Comparison of ENCODE assay signal across 1 cellular context in the genomic region with DNA sequence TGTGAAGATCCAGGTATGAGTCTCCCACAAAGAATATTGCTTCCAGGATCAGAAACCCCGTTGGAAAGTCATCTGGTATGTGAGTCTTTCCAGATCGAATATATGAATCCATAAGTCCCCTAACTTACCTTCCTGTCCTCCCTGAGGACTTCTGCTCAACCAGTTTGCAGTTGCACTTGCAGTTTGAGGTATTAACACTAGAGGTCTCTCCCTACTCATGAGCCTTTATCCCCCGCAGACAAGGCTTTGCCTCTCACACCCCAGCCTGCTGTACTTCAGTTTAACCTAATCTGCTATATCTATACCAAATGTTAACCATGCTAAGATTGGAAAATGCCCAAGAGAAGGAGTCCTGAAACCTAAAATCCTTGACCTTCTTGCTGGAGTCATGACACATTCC.
TF ChIP-seq lines count a peak whose summit lies in the region.

No MANE protein-coding gene starts in this region.

TF ChIP-seq in H1, 55 proteins besides CTCF, POLR2A, EP300 and RAD21 (continued from another document):
- TF ChIP-seq CHD7 (IDR thresholded peaks at IDR 0.05; ENCODE audit: insufficient replicate concordance, low read length) (no peak), SUZ12 (IDR thresholded peaks at IDR 0.05; ENCODE audit: low read length) (no peak), SIN3A (conservative IDR thresholded peaks at IDR 0.05 in 1 of 2, IDR thresholded peaks at IDR 0.05 in 1 of 2; ENCODE audit: low read depth in 1 of 2, low read length in 2 of 2) (no peak), TAF1 (IDR thresholded peaks at IDR 0.05; ENCODE audit: low read depth, low read length) (no peak), CREB1 (IDR thresholded peaks at IDR 0.05) (no peak), POLR2AphosphoS5 (IDR thresholded peaks at IDR 0.05; ENCODE audit: low read depth, low read length) (no peak)
